In genomic region chr11:86152006-86152862, GRCh38 we compare ENCODE assay signal across 8 cellular contexts.
DNase-seq lines count a peak whose midpoint lies in the region; ATAC-seq, FAIRE-seq and TF ChIP-seq lines count a peak whose summit lies in the region.

No MANE protein-coding gene starts in this region.

- H3K4me1 Mint-ChIP-seq in activated CD8-positive, alpha-beta T cell treated with anti-CD3 and anti-CD28 coated beads for 36 hours (ENCODE audit: low read depth), result peaks cover 26% of the 10 kb centered on the region

- H3K36me3 ChIP-seq in kidney epithelial cell (ENCODE audit: control insufficient read depth, insufficient read depth, low read length) (no peaks in the 10 kb centered on the region), uterus (no peaks in the 10 kb centered on the region), small intestine (ENCODE audit: control insufficient read depth in 2 of 2, insufficient read depth in 2 of 2, low read length in 2 of 2) (no peaks in the 10 kb centered on the region)

- H3K27ac ChIP-seq in uterus, result peak overlapping the region; percentile 23 to 38
- H3K27ac ChIP-seq in small intestine (ENCODE audit: low read depth in 1 of 2, low read length in 1 of 2), result peak overlapping the region in 1 of 2 donors; percentile 34

- intact Hi-C loops in Right ventricle myocardium superior (cut with DNase I), result no loop called here
- intact Hi-C loops in cardiac septum (cut with DNase I), result no loop called here
- intact Hi-C loops in activated CD8-positive, alpha-beta T cell treated with anti-CD3 and anti-CD28 coated beads for 36 hours (cut with micrococcal nuclease), result no loop called here
- intact Hi-C loops in uterus (cut with DNase I; ENCODE audit: low total_unique reads), result no loop called here

- 38 to 58% (median 50%) methylated on average over 2 of the region's 2 CpGs for WGBS in small intestine, 3 donors

- no peak overlapping the region for H3K4me3 Mint-ChIP-seq in activated CD8-positive, alpha-beta T cell treated with anti-CD3 and anti-CD28 coated beads for 36 hours

- H3K9me3 Mint-ChIP-seq in activated CD8-positive, alpha-beta T cell treated with anti-CD3 and anti-CD28 coated beads for 36 hours, result no peaks in the 10 kb centered on the region

- H3K9me3 ChIP-seq in uterus (no peaks in the 10 kb centered on the region), small intestine (ENCODE audit: control insufficient read depth, low read depth) (no peaks in the 10 kb centered on the region)

- H3K4me1 ChIP-seq in uterus (peaks cover 0 to 9% of the 10 kb centered on the region in 2 donors), small intestine (ENCODE audit: control insufficient read depth in 2 of 2, insufficient read depth in 1 of 2, low read depth in 1 of 2, low read length in 1 of 2) (peaks cover 2 to 8% of the 10 kb centered on the region in 2 donors)

- POLR2A ChIA-PET in activated CD8-positive, alpha-beta T cell treated with anti-CD3 and anti-CD28 coated beads for 36 hours (lab: Charles Lee), result no interaction called here

- peak; percentile 16 for ATAC-seq in Right ventricle myocardium superior (ENCODE audit: poor library complexity)
- ATAC-seq in activated CD8-positive, alpha-beta T cell treated with anti-CD3 and anti-CD28 coated beads for 36 hours, result peak; percentile 37

- CTCF ChIA-PET in activated CD8-positive, alpha-beta T cell treated with anti-CD3 and anti-CD28 coated beads for 36 hours (lab: Charles Lee), result no interaction called here

- TF ChIP-seq CTCF in activated CD8-positive, alpha-beta T cell treated with anti-CD3 and anti-CD28 coated beads for 36 hours (IDR thresholded peaks at IDR 0.05), result no peak
- TF ChIP-seq CTCF in kidney epithelial cell (IDR thresholded peaks at IDR 0.05; ENCODE audit: insufficient read depth, low read length, poor library complexity, severe bottlenecking), result no peak
- no peak for TF ChIP-seq CTCF in uterus (IDR thresholded peaks at IDR 0.05)

- H3K36me3 Mint-ChIP-seq in activated CD8-positive, alpha-beta T cell treated with anti-CD3 and anti-CD28 coated beads for 36 hours (ENCODE audit: low read depth), result no peaks in the 10 kb centered on the region

- peak overlapping the region; percentile 7 for H3K27ac Mint-ChIP-seq in activated CD8-positive, alpha-beta T cell treated with anti-CD3 and anti-CD28 coated beads for 36 hours

- no peaks in the 10 kb centered on the region for H3K27me3 Mint-ChIP-seq in activated CD8-positive, alpha-beta T cell treated with anti-CD3 and anti-CD28 coated beads for 36 hours

- FAIRE-seq in small intestine (lab: Jason Lieb, UNC), result no peak

- H3K4me3 ChIP-seq in kidney epithelial cell (ENCODE audit: low read depth, low read length), result no peak overlapping the region
- H3K4me3 ChIP-seq in uterus, result no peak overlapping the region
- no peak overlapping the region for H3K4me3 ChIP-seq in small intestine (ENCODE audit: low read depth in 1 of 2, low read length in 2 of 2)

- no peak for TF ChIP-seq POLR2A in uterus (IDR thresholded peaks at IDR 0.05)

- DNase-seq in Right ventricle myocardium superior, result no peak
- no peak for DNase-seq in cardiac septum (ENCODE audit: low spot score)
- no peak for DNase-seq in activated CD8-positive, alpha-beta T cell treated with anti-CD3 and anti-CD28 coated beads for 36 hours
- DNase-seq in kidney epithelial cell (ENCODE audit: low read depth), result peak; percentile 67
- no peak for DNase-seq in uterus
- DNase-seq in COR-L47 (lab: John Stamatoyannopoulos, UW), result no peak
- no peak for DNase-seq in small intestine
- DNase-seq in DMS53 (lab: John Stamatoyannopoulos, UW), result no peak

- H3K27me3 ChIP-seq in kidney epithelial cell (ENCODE audit: control insufficient read depth, insufficient read depth, low read length) (no peaks in the 10 kb centered on the region), uterus (no peaks in the 10 kb centered on the region), small intestine (ENCODE audit: control insufficient read depth in 2 of 2, insufficient read depth in 2 of 2, low read length in 2 of 2) (no peaks in the 10 kb centered on the region)
